Comparison of ENCODE assay signal across 28 cellular contexts in the genomic region with DNA sequence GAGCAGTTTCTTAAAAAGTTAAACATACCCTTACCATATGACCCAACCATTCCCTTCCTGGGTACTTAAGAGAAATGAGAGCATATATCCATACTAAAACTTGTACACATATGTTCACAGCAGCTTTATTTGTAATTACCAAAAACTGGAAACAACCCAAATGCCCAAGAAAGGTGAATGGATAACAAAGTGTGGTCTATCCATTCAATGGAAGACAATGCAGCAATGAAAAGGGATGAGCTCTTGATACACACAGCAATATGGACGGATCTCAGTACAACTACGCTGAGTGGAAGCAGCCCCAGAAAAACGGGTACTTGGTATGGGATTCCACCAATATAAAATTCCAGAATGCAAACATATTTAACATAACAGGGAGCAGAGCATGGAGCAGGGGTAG.
"Had no signal": no experiment of that assay in that cellular context is flagged by ENCODE, and none has a peak within 500 bp of the region (broad histone marks: within the 10 kb centered on the region; RNA-seq: fewer than 3 reads in every experiment).

No MANE protein-coding gene starts in this region.

- H3K4me1 ChIP-seq: ascending aorta, body of pancreas had no signal

- H3K27ac Mint-ChIP-seq: activated CD4-positive, alpha-beta memory T cell treated with anti-CD3 and anti-CD28 coated beads for 36 hours; activated CD4-positive, alpha-beta T cell treated with anti-CD3 and anti-CD28 coated beads, Interleukin-2, amount 10 ng/mL, durations not matched to agents 7 days and 5 days; activated naive CD4-positive, alpha-beta T cell treated with anti-CD3 and anti-CD28 coated beads, Interleukin-2, amount 10 ng/mL, durations not matched to agents 7 days and 5 days; activated naive CD8-positive, alpha-beta T cell treated with anti-CD3 and anti-CD28 coated beads, Interleukin-2, amount 50 U/mL, for 24 hours; activated T-helper 17 cell treated with anti-CD3 and anti-CD28 coated beads, Interleukin-2, amount 50 U/mL, for 72 hours; T-helper 1 cell treated with Interleukin-12 subunit alpha and Interleukin-12 subunit beta and Interleukin-4 antibody, amounts not matched to agents 30 μg/mL and 1 μg/mL, for 36 hours had no signal

- H3K9me3 ChIP-seq: ascending aorta, body of pancreas, MG63 had no signal

- H3K27me3 Mint-ChIP-seq: activated CD4-positive, alpha-beta memory T cell treated with anti-CD3 and anti-CD28 coated beads for 36 hours; activated CD4-positive, alpha-beta T cell treated with anti-CD3 and anti-CD28 coated beads, Interleukin-2, amount 10 ng/mL, durations not matched to agents 7 days and 5 days; activated naive CD4-positive, alpha-beta T cell treated with anti-CD3 and anti-CD28 coated beads, Interleukin-2, amount 10 ng/mL, durations not matched to agents 7 days and 5 days; activated naive CD8-positive, alpha-beta T cell treated with anti-CD3 and anti-CD28 coated beads, Interleukin-2, amount 50 U/mL, for 24 hours; activated T-helper 17 cell treated with anti-CD3 and anti-CD28 coated beads, Interleukin-2, amount 50 U/mL, for 72 hours had no signal

- H3K27me3 ChIP-seq: ascending aorta, body of pancreas, MG63 had no signal

- H3K4me3 ChIP-seq: ascending aorta, body of pancreas, MG63 had no signal

- DNase-seq: activated CD4-positive, alpha-beta memory T cell treated with anti-CD3 and anti-CD28 coated beads for 36 hours; activated CD4-positive, alpha-beta T cell treated with anti-CD3 and anti-CD28 coated beads, Interleukin-2, amount 10 ng/mL, durations not matched to agents 7 days and 5 days; activated CD4-positive, CD25-positive, alpha-beta regulatory T cell; activated CD8-positive, alpha-beta memory T cell treated with anti-CD3 and anti-CD28 coated beads for 24 hours; activated gamma-delta T cell; activated naive CD4-positive, alpha-beta T cell treated with anti-CD3 and anti-CD28 coated beads, Interleukin-2, amount 10 ng/mL, durations not matched to agents 7 days and 5 days; activated naive CD8-positive, alpha-beta T cell treated with anti-CD3 and anti-CD28 coated beads, Interleukin-2, amount 50 U/mL, for 24 hours; activated T-cell treated with anti-CD3 and anti-CD28 coated beads, Interleukin-2, amount 50 U/mL, for 48 hours; amniotic stem cell; body of pancreas; central memory CD4-positive, alpha-beta T cell; MG63; MV-4-11; NCI-H1092 treated with DMSO at 0.1 percent for 48 hours; NCI-H1417 treated with DMSO at 0.1 percent for 48 hours; NCI-H1694; NCI-H2029; NCI-H2107; NCI-H2171 treated with DMSO at 0.1 percent for 48 hours; NCI-H226; NCI-H526; NCI-H774; SIG-M5; SW 1271 had no signal

- H3K9ac ChIP-seq: KMS-11 had no signal

- H3K9me3 Mint-ChIP-seq: activated CD4-positive, alpha-beta memory T cell treated with anti-CD3 and anti-CD28 coated beads for 36 hours; activated T-helper 17 cell treated with anti-CD3 and anti-CD28 coated beads, Interleukin-2, amount 50 U/mL, for 72 hours had no signal

- H3K4me2 ChIP-seq: KMS-11 had no signal

- H3K27ac ChIP-seq: ascending aorta, body of pancreas, KMS-11 had no signal

- ATAC-seq: activated naive CD8-positive, alpha-beta T cell treated with anti-CD3 and anti-CD28 coated beads, Interleukin-2, amount 50 U/mL, for 24 hours; activated T-helper 17 cell treated with anti-CD3 and anti-CD28 coated beads, Interleukin-2, amount 50 U/mL, for 72 hours had no signal

- H3K4me3 Mint-ChIP-seq: activated CD4-positive, alpha-beta memory T cell treated with anti-CD3 and anti-CD28 coated beads for 36 hours; activated CD4-positive, alpha-beta T cell treated with anti-CD3 and anti-CD28 coated beads, Interleukin-2, amount 10 ng/mL, durations not matched to agents 7 days and 5 days; activated naive CD4-positive, alpha-beta T cell treated with anti-CD3 and anti-CD28 coated beads, Interleukin-2, amount 10 ng/mL, durations not matched to agents 7 days and 5 days; activated naive CD8-positive, alpha-beta T cell treated with anti-CD3 and anti-CD28 coated beads, Interleukin-2, amount 50 U/mL, for 24 hours; activated T-helper 17 cell treated with anti-CD3 and anti-CD28 coated beads, Interleukin-2, amount 50 U/mL, for 72 hours; T-helper 1 cell treated with Interleukin-12 subunit alpha and Interleukin-12 subunit beta and Interleukin-4 antibody, amounts not matched to agents 30 μg/mL and 1 μg/mL, for 36 hours had no signal

- H3K36me3 ChIP-seq: ascending aorta, MG63 had no signal
